17 cellular contexts compared by ENCODE assay signal in genomic region chr4:159871141-159871540, GRCh38.
A peak's percentile ranks its signal among the peaks of the same experiment; 100 is the strongest.
DNase-seq lines count a peak whose midpoint lies in the region; ATAC-seq and TF ChIP-seq lines count a peak whose summit lies in the region.
"Had no signal": no experiment of that assay in that cellular context is flagged by ENCODE, and none has a peak within 500 bp of the region (broad histone marks: within the 10 kb centered on the region; RNA-seq: fewer than 3 reads in every experiment).

No MANE protein-coding gene starts in this region.

- intact Hi-C loops in lower lobe of right lung (cut with DNase I): no loop called here

- H3K27ac ChIP-seq in lower lobe of right lung: no peak overlapping the region
- H3K27ac ChIP-seq: SK-N-MC had no signal

- TF ChIP-seq CTCF in astrocyte of the cerebellum (IDR thresholded peaks at IDR 0.05; ENCODE audit: low read depth, low read length, missing control alignments) (no peak), lower lobe of right lung (IDR thresholded peaks at IDR 0.05) (no peak)

- ATAC-seq in lower lobe of right lung: no peak

- H3K9me3 ChIP-seq in lower lobe of right lung: no peaks in the 10 kb centered on the region

- no peaks in the 10 kb centered on the region for H3K27me3 ChIP-seq in lower lobe of right lung (ENCODE audit: low read depth)

- H3K4me3 ChIP-seq in astrocyte of the cerebellum (ENCODE audit: low read depth, low read length): no peak overlapping the region
- no peak overlapping the region for H3K4me3 ChIP-seq in lower lobe of right lung
- H3K4me3 ChIP-seq: SK-N-MC had no signal

- no peaks in the 10 kb centered on the region for H3K36me3 ChIP-seq in lower lobe of right lung

- DNase-seq in LHCN-M2 (ENCODE audit: low read depth) (peak; percentile 67), astrocyte of the cerebellum (ENCODE audit: low read depth) (peak; percentile 20), iris pigment epithelial cell (ENCODE audit: low read depth) (peak; percentile 28), anterior cingulate cortex (lab: John Stamatoyannopoulos, UW) (no peak), AG08396 (ENCODE audit: low spot score) (no peak), lower lobe of right lung (no peak)
- DNase-seq in activated effector memory CD4-positive, alpha-beta T cell treated with anti-CD3 and anti-CD28 coated beads, Interleukin-2, amount 50 U/mL, for 16 hours: no peak
- DNase-seq: C1 segment of cervical spinal cord; CD8-positive, alpha-beta memory T cell; Kasumi-1; NCI-H1105 treated with DMSO at 0.1 percent for 48 hours; NCI-H1694 treated with DMSO at 0.1 percent for 48 hours; NCI-H510A; NCI-H748 treated with DMSO at 0.1 percent for 48 hours; NK-92 treated with Interleukin-12 subunit alpha and Interleukin-12 subunit beta, amount 100 ng/mL, for 24 hours; SHP77 had no signal

- in situ Hi-C loops in astrocyte of the cerebellum (cut with HindIII; ENCODE audit: low sequenced_read_pairs): no loop called here

- no peaks in the 10 kb centered on the region for H3K4me1 ChIP-seq in lower lobe of right lung

Comparison
In these comparisons a context has a peak if more than half of its experiments do, and no peak if none do; other contexts are left out.
1. DNase-seq: peak in LHCN-M2 (single experiment), astrocyte of the cerebellum (single experiment) and iris pigment epithelial cell (single experiment); none in activated effector memory CD4-positive, alpha-beta T cell treated with anti-CD3 and anti-CD28 coated beads, Interleukin-2, amount 50 U/mL, for 16 hours (single experiment), anterior cingulate cortex (0 of 58), AG08396 (single experiment) and lower lobe of right lung (single experiment).